In genomic region chr14:22752422-22752821, GRCh38 we compare ENCODE assay signal across 24 cellular contexts.
"Had no signal": no experiment of that assay in that cellular context is flagged by ENCODE, and none has a peak within 500 bp of the region (broad histone marks: within the 10 kb centered on the region; RNA-seq: fewer than 3 reads in every experiment).

No MANE protein-coding gene starts in this region.

- DNase-seq: activated CD8-positive, alpha-beta memory T cell treated with anti-CD3 and anti-CD28 coated beads for 24 hours; activated CD8-positive, alpha-beta memory T cell treated with anti-CD3 and anti-CD28 coated beads, Interleukin-2, amount 50 U/mL, for 4 hours; activated naive CD4-positive, alpha-beta T cell; activated naive CD8-positive, alpha-beta T cell treated with anti-CD3 and anti-CD28 coated beads, Interleukin-2, amount 10 ng/mL, durations not matched to agents 7 days and 5 days; activated T-cell treated with anti-CD3 and anti-CD28 coated beads, Interleukin-2, amount 50 U/mL, for 4 hours; amygdala; body of pancreas; cortex of kidney; left cardiac atrium; mucosa of descending colon; nephron progenitor cell; sigmoid colon; stimulated activated CD4-positive, alpha-beta T cell treated with anti-CD3 and anti-CD28 coated beads, Interleukin-15, amount 100 ng/mL, for 24 hours; stomach; T-helper 1 cell; T-helper 9 cell had no signal

- H3K4me3 ChIP-seq: body of pancreas, cardiac muscle cell, mucosa of descending colon, sigmoid colon, smooth muscle cell, stomach, suprapubic skin, tibial nerve had no signal

- H3K4me1 ChIP-seq: body of pancreas, sigmoid colon, tibial nerve had no signal

- H3K27me3 ChIP-seq: body of pancreas, cardiac muscle cell, stomach, suprapubic skin, tibial nerve had no signal

- H3K9me3 ChIP-seq: body of pancreas, mucosa of descending colon, sigmoid colon, stomach, suprapubic skin, tibial nerve had no signal

- H3K4me2 ChIP-seq: smooth muscle cell had no signal

- ATAC-seq: activated T-cell treated with anti-CD3 and anti-CD28 coated beads, Interleukin-2, amount 50 U/mL, for 4 hours; body of pancreas; left cardiac atrium; mucosa of descending colon; stimulated activated memory B cell treated with anti-CD40 and anti-IgM and Interleukin-4, amounts not matched to agents 10 μg/mL and 1 μg/mL and 100 μg/mL, for 72 hours; WTC11 had no signal

- H3K36me3 ChIP-seq: cardiac muscle cell, sigmoid colon, stomach, suprapubic skin, tibial nerve had no signal

- H3K27ac ChIP-seq: body of pancreas, cardiac muscle cell, sigmoid colon, stomach, suprapubic skin, tibial nerve had no signal

- FAIRE-seq: endometrium, urothelium cell line had no signal
